8 cellular contexts compared by ENCODE assay signal in genomic region chr2:12057436-12058166, GRCh38.
DNase-seq lines count a peak whose midpoint lies in the region; ATAC-seq, FAIRE-seq and TF ChIP-seq lines count a peak whose summit lies in the region.

No MANE protein-coding gene starts in this region.

- no peaks in the 10 kb centered on the region for H3K9me3 ChIP-seq in psoas muscle
- no peaks in the 10 kb centered on the region for H3K9me3 ChIP-seq in tibial nerve
- H3K9me3 ChIP-seq in MM.1S (replicated peaks; ENCODE audit: insufficient read depth, low read length) = no peaks in the 10 kb centered on the region

- peak; percentile 89 for FAIRE-seq in GM12891 (lab: Jason Lieb, UNC)

- no peaks in the 10 kb centered on the region for H3K4me1 ChIP-seq in psoas muscle
- peaks cover 0 to 14% (median 0%) of the 10 kb centered on the region in 4 donors for H3K4me1 ChIP-seq in tibial nerve
- no peaks in the 10 kb centered on the region for H3K4me1 ChIP-seq in MM.1S (ENCODE audit: low read length)

- H3K9ac ChIP-seq in MM.1S (ENCODE audit: low read length) = no peak overlapping the region

- ATAC-seq in GM21723 (IDR thresholded peaks at IDR 0.05; ENCODE audit: unreplicated experiment) = peak; percentile 87
- ATAC-seq in psoas muscle = no peak

- DNase-seq in GM12891 (ENCODE audit: insufficient read length, low spot score) (no peak), activated gamma-delta T cell (lab: John Stamatoyannopoulos, UW) (peak; percentile 31), psoas muscle (peak; percentile 25 to 60), tibial nerve (ENCODE audit: low spot score in 2 of 2) (no peak), HuH-7.5 (ENCODE audit: low spot score) (no peak), MM.1S (no peak)

- H3K4me3 ChIP-seq in psoas muscle (no peak overlapping the region), tibial nerve (no peak overlapping the region), MM.1S (ENCODE audit: low read length) (no peak overlapping the region)

- H3K27ac ChIP-seq in psoas muscle (no peak overlapping the region), tibial nerve (no peak overlapping the region), MM.1S (ENCODE audit: low read length) (no peak overlapping the region)

- H3K79me2 ChIP-seq in MM.1S (ENCODE audit: low read length) = no peaks in the 10 kb centered on the region

- 61 to 75% (median 63%) methylated on average over 11 to 12 of the region's 12 CpGs for WGBS in psoas muscle, 3 donors
- WGBS in tibial nerve, 2 donors = 52 to 66% methylated on average over 11 to 12 of the region's 12 CpGs

- TF ChIP-seq RAD21 in Ishikawa (IDR thresholded peaks at IDR 0.05; ENCODE audit: low read depth) = no peak

- TF ChIP-seq POLR2A in GM12891 (IDR thresholded peaks at IDR 0.05; ENCODE audit: low read depth, low read length) = no peak
- no peak for TF ChIP-seq POLR2A in tibial nerve (IDR thresholded peaks at IDR 0.05)

- intact Hi-C loops in psoas muscle (cut with DNase I) = no loop called here

- H3K4me2 ChIP-seq in MM.1S (ENCODE audit: low read depth, low read length) = no peak overlapping the region

- H3K36me3 ChIP-seq in psoas muscle (ENCODE audit: insufficient read depth in 1 of 2, low read depth in 1 of 2) (no peaks in the 10 kb centered on the region), tibial nerve (no peaks in the 10 kb centered on the region), MM.1S (replicated peaks; ENCODE audit: insufficient read depth, low read length) (no peaks in the 10 kb centered on the region)

- H4K20me1 ChIP-seq in MM.1S (ENCODE audit: insufficient read depth, low read length) = no peaks in the 10 kb centered on the region

- no peaks in the 10 kb centered on the region for H3F3A ChIP-seq in MM.1S (ENCODE audit: insufficient read depth, low read length)

- H2AFZ ChIP-seq in MM.1S (ENCODE audit: low read length) = no peak overlapping the region

- TF ChIP-seq EP300 in Ishikawa (IDR thresholded peaks at IDR 0.05; ENCODE audit: borderline replicate concordance) = peak; percentile 41; the same call in 1 of the 2 replicates
- peak in 1 of 2 donors; percentile 12 for TF ChIP-seq EP300 in tibial nerve (IDR thresholded peaks at IDR 0.05)

- H3K9me2 ChIP-seq in MM.1S (replicated peaks; ENCODE audit: insufficient read depth, low read length) = no peaks in the 10 kb centered on the region

- TF ChIP-seq CTCF in psoas muscle (IDR thresholded peaks at IDR 0.05) (no peak), tibial nerve (IDR thresholded peaks at IDR 0.05) (no peak), MM.1S (IDR thresholded peaks at IDR 0.05; ENCODE audit: low read length) (no peak)

- no peaks in the 10 kb centered on the region for H3K27me3 ChIP-seq in psoas muscle (ENCODE audit: insufficient read depth in 3 of 3, low read length in 2 of 3)
- H3K27me3 ChIP-seq in tibial nerve = no peaks in the 10 kb centered on the region
- no peaks in the 10 kb centered on the region for H3K27me3 ChIP-seq in MM.1S (replicated peaks; ENCODE audit: insufficient read depth, low read length)

TF ChIP-seq in GM12891, 5 proteins besides CTCF, POLR2A, EP300 and RAD21:
- TF ChIP-seq TAF1 (IDR thresholded peaks at IDR 0.05; ENCODE audit: low read depth, low read length) (no peak), SPI1 (IDR thresholded peaks at IDR 0.05; ENCODE audit: low read depth, low read length) (peak; percentile 55), POU2F2 (IDR thresholded peaks at IDR 0.05; ENCODE audit: low read depth, low read length) (peak; percentile 32; the same call in 1 of the 2 replicates)

TF ChIP-seq in Ishikawa, 13 proteins besides CTCF, POLR2A, EP300 and RAD21:
- no peak for TF ChIP-seq MAX (IDR thresholded peaks at IDR 0.05)
- no peak for TF ChIP-seq CEBPB (IDR thresholded peaks at IDR 0.05)
- TF ChIP-seq ZBTB7A (IDR thresholded peaks at IDR 0.05; ENCODE audit: low read depth) = no peak
- TF ChIP-seq FOXM1 (IDR thresholded peaks at IDR 0.05; ENCODE audit: borderline replicate concordance, low read depth) = no peak
- no peak for TF ChIP-seq YY1 (IDR thresholded peaks at IDR 0.05; ENCODE audit: low read depth)
- TF ChIP-seq CREB1 (IDR thresholded peaks at IDR 0.05; ENCODE audit: low read depth) = no peak
- TF ChIP-seq TCF12 (IDR thresholded peaks at IDR 0.05; ENCODE audit: low read depth) = no peak
- TF ChIP-seq NFIC (IDR thresholded peaks at IDR 0.05) = no peak
- TF ChIP-seq TEAD4 (IDR thresholded peaks at IDR 0.05) = no peak
- TF ChIP-seq REST (IDR thresholded peaks at IDR 0.05; ENCODE audit: low read depth) = no peak
- no peak for TF ChIP-seq USF1 (IDR thresholded peaks at IDR 0.05)
- TF ChIP-seq EGR1 (IDR thresholded peaks at IDR 0.05) = no peak
- no peak for TF ChIP-seq TAF1 (IDR thresholded peaks at IDR 0.05; ENCODE audit: low read depth)

Comparison
In these comparisons a context has a peak if more than half of its experiments do, and no peak if none do; other contexts are left out.
1. DNase-seq: peak in activated gamma-delta T cell (single experiment) and psoas muscle (2 of 2); none in GM12891 (single experiment), tibial nerve (0 of 2), HuH-7.5 (single experiment) and MM.1S (single experiment).